Comparison of ENCODE assay signal across 16 cellular contexts in genomic region chr1:29471487-29472313, GRCh38.
A peak's percentile ranks its signal among the peaks of the same experiment; 100 is the strongest.
DNase-seq lines count a peak whose midpoint lies in the region; ATAC-seq lines count a peak whose summit lies in the region.
"Had no signal": no experiment of that assay in that cellular context is flagged by ENCODE, and none has a peak within 500 bp of the region (broad histone marks: within the 10 kb centered on the region; RNA-seq: fewer than 3 reads in every experiment).

No MANE protein-coding gene starts in this region.

- H3K27me3 ChIP-seq in mesendoderm (ENCODE audit: insufficient read depth, low read length, poor library complexity), result no peaks in the 10 kb centered on the region
- H3K27me3 ChIP-seq: testis had no signal

- H3K4me3 ChIP-seq in mesendoderm (ENCODE audit: low read length), result no peak overlapping the region
- H3K4me3 ChIP-seq: left lung, testis had no signal

- no peak overlapping the region for H2BK120ac ChIP-seq in mesendoderm (ENCODE audit: low read depth, low read length)

- H4K5ac ChIP-seq in mesendoderm (ENCODE audit: low read length), result no peak overlapping the region

- no peaks in the 10 kb centered on the region for H3K36me3 ChIP-seq in mesendoderm (ENCODE audit: control insufficient read depth, insufficient read depth, low read length)
- H3K36me3 ChIP-seq: left lung had no signal

- no peak overlapping the region for H3K23ac ChIP-seq in mesendoderm (ENCODE audit: low read length)

- H3K9ac ChIP-seq in mesendoderm (ENCODE audit: low read length), result no peak overlapping the region

- H3K4ac ChIP-seq in mesendoderm (ENCODE audit: low read depth, low read length), result no peak overlapping the region

- DNase-seq in DMS 273 (lab: John Stamatoyannopoulos, UW; ENCODE audit: unreplicated experiment) (peak; percentile 86), NCI-H1105 treated with DMSO at 0.1 percent for 48 hours (lab: John Stamatoyannopoulos, UW) (peak; percentile 41), SHP77 (lab: John Stamatoyannopoulos, UW) (peak; percentile 89 to 93), mesendoderm (peak; percentile 23), SKM-1 (lab: John Stamatoyannopoulos, UW; ENCODE audit: unreplicated experiment) (no peak), inferior parietal cortex (ENCODE audit: extremely low spot score) (no peak)
- no peak for DNase-seq in activated CD4-positive, alpha-beta T cell treated with anti-CD3 and anti-CD28 coated beads for 4 hours
- DNase-seq: activated CD8-positive, alpha-beta T cell treated with anti-CD3 and anti-CD28 coated beads, Interleukin-2, amount 10 ng/mL, durations not matched to agents 7 days and 5 days; activated effector memory CD4-positive, alpha-beta T cell treated with Interleukin-2 at 50 U/mL for 16 hours; DND-41; erythroblast; left lung; naive B cell; NCI-H774; testis had no signal

- no peak overlapping the region for H3K27ac ChIP-seq in mesendoderm (ENCODE audit: low read depth, low read length)
- H3K27ac ChIP-seq: left lung, testis had no signal

- no peaks in the 10 kb centered on the region for H3K79me2 ChIP-seq in mesendoderm (ENCODE audit: control insufficient read depth, insufficient read depth, low read length)

- peak overlapping the region; percentile 6 for H3K56ac ChIP-seq in mesendoderm (ENCODE audit: low read length)

- no peak overlapping the region for H2BK15ac ChIP-seq in mesendoderm (replicated peaks; ENCODE audit: low read depth)

- no peak overlapping the region for H2BK5ac ChIP-seq in mesendoderm (ENCODE audit: low read length)

- H3K4me1 ChIP-seq in mesendoderm (ENCODE audit: control insufficient read depth, low read depth, low read length), result peaks cover 12% of the 10 kb centered on the region
- H3K4me1 ChIP-seq: left lung had no signal

- H3K4me2 ChIP-seq in mesendoderm (ENCODE audit: low read length), result no peak overlapping the region

- H4K8ac ChIP-seq in mesendoderm (ENCODE audit: low read depth, low read length), result no peak overlapping the region

- no peak for ATAC-seq in HG03354 (IDR thresholded peaks at IDR 0.05; ENCODE audit: poor library complexity, severe bottlenecking, unreplicated experiment)
- ATAC-seq: activated CD8-positive, alpha-beta T cell treated with anti-CD3 and anti-CD28 coated beads, Interleukin-2, amount 10 ng/mL, durations not matched to agents 7 days and 5 days; left lung had no signal

- no CpG with 5 or more reads among the region's 5 CpGs for WGBS in mesendoderm (ENCODE audit: extremely low coverage, insufficient coverage, low lambda C conversion rate)

- no peak overlapping the region for H3K18ac ChIP-seq in mesendoderm (ENCODE audit: low read length)

- H2AK5ac ChIP-seq in mesendoderm (ENCODE audit: low read length), result no peak overlapping the region

- H3K79me1 ChIP-seq in mesendoderm (ENCODE audit: low read length), result no peaks in the 10 kb centered on the region

Comparison
In these comparisons a context has a peak if more than half of its experiments do, and no peak if none do; other contexts are left out.
1. DNase-seq: peak in DMS 273 (single experiment), NCI-H1105 treated with DMSO at 0.1 percent for 48 hours (single experiment), SHP77 (2 of 2) and mesendoderm (single experiment); none in SKM-1 (single experiment), inferior parietal cortex (single experiment) and activated CD4-positive, alpha-beta T cell treated with anti-CD3 and anti-CD28 coated beads for 4 hours (0 of 2).